12 cellular contexts compared by ENCODE assay signal in the genomic region with DNA sequence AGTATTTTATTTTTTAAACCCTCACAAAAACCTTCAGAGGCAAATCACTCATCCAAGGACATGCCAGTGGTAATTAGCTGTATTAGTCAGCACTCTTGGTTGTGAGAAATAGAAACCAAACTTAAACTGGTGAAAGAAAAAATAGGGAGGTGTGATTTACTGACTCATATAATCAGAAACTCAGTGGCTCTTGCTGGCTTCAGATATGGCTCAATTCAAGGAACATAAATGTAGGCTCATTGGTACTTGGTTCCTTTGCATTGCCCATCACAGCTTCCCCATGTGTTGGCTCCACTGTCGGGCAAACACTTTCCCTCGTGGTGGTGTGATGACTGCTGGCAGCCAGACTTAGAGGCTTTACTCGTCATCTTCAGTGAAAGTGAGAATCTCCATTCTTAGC.
DNase-seq lines count a peak whose midpoint lies in the region; TF ChIP-seq lines count a peak whose summit lies in the region.
"Had no signal": no experiment of that assay in that cellular context is flagged by ENCODE, and none has a peak within 500 bp of the region (broad histone marks: within the 10 kb centered on the region; RNA-seq: fewer than 3 reads in every experiment).

No MANE protein-coding gene starts in this region.

- no peak overlapping the region for H2BK15ac ChIP-seq in mesenchymal stem cell (ENCODE audit: low read depth, poor library complexity, severe bottlenecking)

- H4K91ac ChIP-seq in mesenchymal stem cell (ENCODE audit: low read length): no peak overlapping the region

- H3K4me2 ChIP-seq in GM23248 (ENCODE audit: unreplicated experiment) (no peak overlapping the region), mesenchymal stem cell (ENCODE audit: low read length, poor library complexity, severe bottlenecking) (no peak overlapping the region)

- H3K27ac Mint-ChIP-seq in CD4-positive, alpha-beta memory T cell: no peak overlapping the region
- no peak overlapping the region for H3K27ac Mint-ChIP-seq in endothelial cell (ENCODE audit: unreplicated experiment)
- H3K27ac Mint-ChIP-seq in Caco-2 (ENCODE audit: unreplicated experiment): no peak overlapping the region
- H3K27ac Mint-ChIP-seq: activated CD8-positive, alpha-beta T cell treated with anti-CD3 and anti-CD28 coated beads for 36 hours had no signal

- no TSS peak for BruUV-seq in Caco-2 (replicated peaks; lab: Mats Ljungman, UMichigan)

- no peaks in the 10 kb centered on the region for H3K27me3 Mint-ChIP-seq in CD4-positive, alpha-beta memory T cell
- no peaks in the 10 kb centered on the region for H3K27me3 Mint-ChIP-seq in endothelial cell (ENCODE audit: unreplicated experiment)
- H3K27me3 Mint-ChIP-seq in Caco-2 (ENCODE audit: insufficient read depth, unreplicated experiment): no peaks in the 10 kb centered on the region
- H3K27me3 Mint-ChIP-seq: activated CD8-positive, alpha-beta T cell treated with anti-CD3 and anti-CD28 coated beads for 36 hours had no signal

- DNase-seq in GM03348 (ENCODE audit: low spot score) (peak; percentile 12), GM23248 (peak; percentile 18), NCI-H69 (lab: John Stamatoyannopoulos, UW) (peak; percentile 25), mesenchymal stem cell (peak; percentile 20), endothelial cell (ENCODE audit: low spot score) (no peak), COR-L47 (lab: John Stamatoyannopoulos, UW) (no peak), Caco-2 (no peak)
- no peak for DNase-seq in CD4-positive, alpha-beta memory T cell
- DNase-seq: activated CD8-positive, alpha-beta T cell treated with anti-CD3 and anti-CD28 coated beads for 36 hours; C1 segment of cervical spinal cord; NCI-H774 had no signal

- no peak overlapping the region for H3K4ac ChIP-seq in mesenchymal stem cell (ENCODE audit: low read depth in 1 of 2, low read length in 2 of 2)

- H3K9ac ChIP-seq in GM23248 (no peak overlapping the region), mesenchymal stem cell (ENCODE audit: low read length) (no peak overlapping the region)
- H3K9ac ChIP-seq: parathyroid adenoma had no signal

- no peaks in the 10 kb centered on the region for H4K20me1 ChIP-seq in GM23248 (ENCODE audit: insufficient read depth)

- no peak overlapping the region for H4K8ac ChIP-seq in mesenchymal stem cell (ENCODE audit: low read length)

- no peaks in the 10 kb centered on the region for H3K79me2 ChIP-seq in GM23248 (ENCODE audit: insufficient read depth)
- H3K79me2 ChIP-seq: parathyroid adenoma had no signal

- H3K4me1 ChIP-seq in GM23248 (ENCODE audit: insufficient read depth) (no peaks in the 10 kb centered on the region), mesenchymal stem cell (ENCODE audit: control insufficient read depth, insufficient read depth, low read depth, low read length) (no peaks in the 10 kb centered on the region), Caco-2 (no peaks in the 10 kb centered on the region)
- no peaks in the 10 kb centered on the region for H3K4me1 ChIP-seq in CD4-positive, alpha-beta memory T cell (ENCODE audit: insufficient read depth, low read length)
- H3K4me1 ChIP-seq: parathyroid adenoma had no signal

- CTCF ChIA-PET in CD4-positive, alpha-beta memory T cell (lab: Charles Lee; ENCODE audit: partially characterized antibody): no interaction called here
- CTCF ChIA-PET in Caco-2 (lab: Charles Lee): no interaction called here

- no peak overlapping the region for H2AK5ac ChIP-seq in mesenchymal stem cell (ENCODE audit: low read length, severe bottlenecking)

- no peak overlapping the region for H3K27ac ChIP-seq in GM23248
- H3K27ac ChIP-seq in mesenchymal stem cell (ENCODE audit: low read length, poor library complexity, severe bottlenecking): no peak overlapping the region
- H3K27ac ChIP-seq in CD4-positive, alpha-beta memory T cell (ENCODE audit: low read depth, low read length): no peak overlapping the region
- H3K27ac ChIP-seq: parathyroid adenoma had no signal

- in situ Hi-C loops in GM23248 (cut with MboI): loop anchor here (25.0 kb wide), 1 partner anchor 440 kb away; no protein-coding TSS in a partner anchor

- H2BK12ac ChIP-seq in mesenchymal stem cell (ENCODE audit: low read length in 2 of 2): no peak overlapping the region

- H2BK120ac ChIP-seq in mesenchymal stem cell (ENCODE audit: low read depth, low read length): no peak overlapping the region

- H3K9me3 ChIP-seq in GM23248 (ENCODE audit: low read depth) (no peaks in the 10 kb centered on the region), mesenchymal stem cell (ENCODE audit: control insufficient read depth, low read length) (no peaks in the 10 kb centered on the region), Caco-2 (no peaks in the 10 kb centered on the region)
- H3K9me3 ChIP-seq in CD4-positive, alpha-beta memory T cell (ENCODE audit: control insufficient read depth in 1 of 2, low read length in 2 of 2): no peaks in the 10 kb centered on the region

- H2BK5ac ChIP-seq in mesenchymal stem cell (ENCODE audit: low read depth, low read length, poor library complexity, severe bottlenecking): no peak overlapping the region

- H3K4me3 ChIP-seq in GM23248: no peak overlapping the region
- H3K4me3 ChIP-seq in mesenchymal stem cell (ENCODE audit: insufficient read depth in 1 of 2, low read depth in 1 of 2, low read length in 2 of 2): no peak overlapping the region
- no peak overlapping the region for H3K4me3 ChIP-seq in CD4-positive, alpha-beta memory T cell (ENCODE audit: low read length in 2 of 2)
- H3K4me3 ChIP-seq in Caco-2 (ENCODE audit: low read depth, low read length): no peak overlapping the region

- H3K4me3 Mint-ChIP-seq in CD4-positive, alpha-beta memory T cell: no peak overlapping the region
- no peak overlapping the region for H3K4me3 Mint-ChIP-seq in endothelial cell (ENCODE audit: unreplicated experiment)
- H3K4me3 Mint-ChIP-seq in Caco-2 (ENCODE audit: unreplicated experiment): no peak overlapping the region
- H3K4me3 Mint-ChIP-seq: activated CD8-positive, alpha-beta T cell treated with anti-CD3 and anti-CD28 coated beads for 36 hours had no signal

- no peaks in the 10 kb centered on the region for H3K36me3 ChIP-seq in GM23248 (ENCODE audit: low read depth)
- no peaks in the 10 kb centered on the region for H3K36me3 ChIP-seq in mesenchymal stem cell (ENCODE audit: control insufficient read depth in 1 of 2, insufficient read depth in 2 of 2, low read depth in 1 of 2, low read length in 2 of 2)
- H3K36me3 ChIP-seq in CD4-positive, alpha-beta memory T cell (ENCODE audit: insufficient read depth, low read length): no peaks in the 10 kb centered on the region
- no peaks in the 10 kb centered on the region for H3K36me3 ChIP-seq in Caco-2 (ENCODE audit: control insufficient read depth, insufficient read depth, low read length)

- intact Hi-C loops in CD4-positive, alpha-beta memory T cell (cut with micrococcal nuclease): no loop called here
- intact Hi-C loops in Caco-2 (cut with micrococcal nuclease; ENCODE audit: unreplicated experiment): no loop called here

- 10 to 16% methylated on average over 3 of the region's 3 CpGs for WGBS in GM23248 (ENCODE audit: low coverage in 1 of 2, low lambda C conversion rate in 2 of 2, missing lambda C conversion rate in 2 of 2), 2 experiments
- WGBS in mesenchymal stem cell: 91% methylated on average over 3 of the region's 3 CpGs

- no peaks in the 10 kb centered on the region for H3K9me2 ChIP-seq in GM23248 (ENCODE audit: insufficient read depth)

- H2AFZ ChIP-seq in GM23248: no peak overlapping the region
- no peak overlapping the region for H2AFZ ChIP-seq in mesenchymal stem cell (ENCODE audit: low read depth, low read length)
- H2AFZ ChIP-seq: parathyroid adenoma had no signal

- TF ChIP-seq CTCF in endothelial cell (IDR thresholded peaks at IDR 0.05; ENCODE audit: unreplicated experiment) (no peak), Caco-2 (IDR thresholded peaks at IDR 0.05; ENCODE audit: insufficient read depth in 1 of 2, low read depth in 1 of 2, low read length in 1 of 2, severe bottlenecking in 1 of 2, unreplicated experiment in 1 of 2) (no peak)

- no peaks in the 10 kb centered on the region for H3K4me1 Mint-ChIP-seq in CD4-positive, alpha-beta memory T cell
- H3K4me1 Mint-ChIP-seq in endothelial cell (ENCODE audit: unreplicated experiment): no peaks in the 10 kb centered on the region
- H3K4me1 Mint-ChIP-seq in Caco-2 (ENCODE audit: low read depth, unreplicated experiment): no peaks in the 10 kb centered on the region

- H3K18ac ChIP-seq in mesenchymal stem cell (ENCODE audit: low read depth in 1 of 2, low read length in 2 of 2): no peak overlapping the region

- POLR2A ChIA-PET in CD4-positive, alpha-beta memory T cell (lab: Charles Lee; ENCODE audit: partially characterized antibody): no interaction called here
- POLR2A ChIA-PET in Caco-2 (lab: Charles Lee): no interaction called here

- no peaks in the 10 kb centered on the region for H3K79me1 ChIP-seq in mesenchymal stem cell (replicated peaks; ENCODE audit: low read length, poor library complexity, severe bottlenecking)

- peaks cover 0 to 4% (median 0%) of the 10 kb centered on the region in 8 donors for H3K9me3 Mint-ChIP-seq in CD4-positive, alpha-beta memory T cell
- H3K9me3 Mint-ChIP-seq in endothelial cell (ENCODE audit: unreplicated experiment) (no peaks in the 10 kb centered on the region), Caco-2 (ENCODE audit: unreplicated experiment) (no peaks in the 10 kb centered on the region)

- no peak overlapping the region for H3K23ac ChIP-seq in mesenchymal stem cell (ENCODE audit: low read length in 2 of 2)

- no peak overlapping the region for H3K14ac ChIP-seq in mesenchymal stem cell (ENCODE audit: low read length in 2 of 2)

- H3K36me3 Mint-ChIP-seq in CD4-positive, alpha-beta memory T cell: no peaks in the 10 kb centered on the region
- H3K36me3 Mint-ChIP-seq in endothelial cell (ENCODE audit: low read depth, unreplicated experiment) (no peaks in the 10 kb centered on the region), Caco-2 (ENCODE audit: insufficient read depth, unreplicated experiment) (no peaks in the 10 kb centered on the region)

- H3K27me3 ChIP-seq in GM23248 (replicated peaks; ENCODE audit: insufficient read depth): no peaks in the 10 kb centered on the region
- H3K27me3 ChIP-seq in mesenchymal stem cell (ENCODE audit: control insufficient read depth in 1 of 2, insufficient read depth in 1 of 2, low read length in 2 of 2): no peaks in the 10 kb centered on the region
- no peaks in the 10 kb centered on the region for H3K27me3 ChIP-seq in CD4-positive, alpha-beta memory T cell (ENCODE audit: insufficient read depth, low read length)
- H3K27me3 ChIP-seq in Caco-2 (replicated peaks; ENCODE audit: control insufficient read depth, insufficient read depth, low read length): no peaks in the 10 kb centered on the region

- H3F3A ChIP-seq in GM23248 (ENCODE audit: insufficient read depth): no peaks in the 10 kb centered on the region

Comparison
In these comparisons a context has a peak if more than half of its experiments do, and no peak if none do; other contexts are left out.
1. DNase-seq: peak in GM03348 (single experiment), GM23248 (single experiment), NCI-H69 (single experiment) and mesenchymal stem cell (single experiment); none in CD4-positive, alpha-beta memory T cell (0 of 5), endothelial cell (single experiment), COR-L47 (single experiment) and Caco-2 (0 of 2).